In the genomic region with DNA sequence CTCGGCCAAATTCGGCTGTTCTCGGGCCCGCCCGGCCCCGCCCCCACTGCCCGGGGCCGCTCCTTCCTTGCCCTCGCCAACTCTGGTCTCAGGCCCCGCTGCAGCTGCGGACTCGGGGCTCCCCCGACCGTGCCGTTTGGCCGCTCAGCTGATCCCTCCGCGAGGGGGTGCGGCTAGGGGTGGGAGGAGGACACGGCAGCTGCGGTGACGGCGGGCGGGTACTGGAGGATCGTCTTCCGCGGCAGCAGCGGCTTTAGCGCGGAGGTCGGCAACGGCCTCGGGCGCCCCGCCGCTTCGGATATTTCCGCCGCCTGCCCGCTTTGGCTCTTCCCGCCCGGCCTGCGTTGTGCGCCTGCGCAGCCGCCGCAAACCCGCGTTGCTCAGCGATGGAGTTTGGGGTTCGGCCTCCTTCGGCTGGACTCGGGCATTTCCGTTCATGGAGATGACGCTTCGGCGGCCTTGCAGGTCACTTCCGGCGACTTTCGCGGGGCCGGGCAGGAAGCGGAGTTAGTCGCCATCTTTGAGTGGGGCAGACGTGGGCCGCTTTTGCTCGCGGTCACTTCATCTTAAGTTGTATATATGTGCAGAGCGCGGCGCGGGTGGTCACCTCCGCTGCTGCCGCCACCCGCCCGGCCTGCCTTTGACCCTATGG, we compare ENCODE assay signal across 1 cellular context.
TF ChIP-seq lines count a peak whose summit lies in the region.

No MANE protein-coding gene starts in this region.

TF ChIP-seq in H1, 55 proteins besides CTCF, POLR2A, EP300 and RAD21:
- no peak; a peak in 1 of 4 replicates for TF ChIP-seq SIN3A (conservative IDR thresholded peaks at IDR 0.05 in 1 of 2, IDR thresholded peaks at IDR 0.05 in 1 of 2; ENCODE audit: low read depth in 1 of 2, low read length in 2 of 2)
- TF ChIP-seq CHD2 (IDR thresholded peaks at IDR 0.05; ENCODE audit: low read length): no peak
- no peak for TF ChIP-seq BCL11A (IDR thresholded peaks at IDR 0.05; ENCODE audit: low read depth in 2 of 2, low read length in 2 of 2)
- peak; percentile 92 for TF ChIP-seq CREB1 (IDR thresholded peaks at IDR 0.05)
- no peak for TF ChIP-seq SIX5 (IDR thresholded peaks at IDR 0.05; ENCODE audit: low read depth, low read length)
- TF ChIP-seq NRF1 (IDR thresholded peaks at IDR 0.05; ENCODE audit: low read depth, low read length): peak; percentile 85
- peak; percentile 84; the same call in 1 of the 2 replicates for TF ChIP-seq GABPA (IDR thresholded peaks at IDR 0.05; ENCODE audit: borderline replicate concordance, insufficient read depth, low read length)
- TF ChIP-seq JUND (IDR thresholded peaks at IDR 0.05; ENCODE audit: low read length): no peak
- no peak for TF ChIP-seq TEAD4 (IDR thresholded peaks at IDR 0.05; ENCODE audit: low read depth, low read length)
- TF ChIP-seq PHF8 (conservative IDR thresholded peaks at IDR 0.05; ENCODE audit: low read depth, low read length): peak; percentile 83
- TF ChIP-seq, protein P1, sequence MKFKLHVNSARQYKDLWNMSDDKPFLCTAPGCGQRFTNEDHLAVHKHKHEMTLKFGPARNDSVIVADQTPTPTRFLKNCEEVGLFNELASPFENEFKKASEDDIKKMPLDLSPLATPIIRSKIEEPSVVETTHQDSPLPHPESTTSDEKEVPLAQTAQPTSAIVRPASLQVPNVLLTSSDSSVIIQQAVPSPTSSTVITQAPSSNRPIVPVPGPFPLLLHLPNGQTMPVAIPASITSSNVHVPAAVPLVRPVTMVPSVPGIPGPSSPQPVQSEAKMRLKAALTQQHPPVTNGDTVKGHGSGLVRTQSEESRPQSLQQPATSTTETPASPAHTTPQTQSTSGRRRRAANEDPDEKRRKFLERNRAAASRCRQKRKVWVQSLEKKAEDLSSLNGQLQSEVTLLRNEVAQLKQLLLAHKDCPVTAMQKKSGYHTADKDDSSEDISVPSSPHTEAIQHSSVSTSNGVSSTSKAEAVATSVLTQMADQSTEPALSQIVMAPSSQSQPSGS (IDR thresholded peaks at IDR 0.05; ENCODE audit: low read length): 0 out of 2 replicates have a peak, but pooled peaks have one; percentile 14
- no peak for TF ChIP-seq CBX5 (IDR thresholded peaks at IDR 0.05; ENCODE audit: low read depth, low read length)
- TF ChIP-seq RXRA (IDR thresholded peaks at IDR 0.05; ENCODE audit: insufficient read depth, low read depth, low read length): no peak
- TF ChIP-seq POLR2AphosphoS5 (IDR thresholded peaks at IDR 0.05; ENCODE audit: low read depth, low read length): peak; percentile 65
- TF ChIP-seq SP1 (IDR thresholded peaks at IDR 0.05; ENCODE audit: low read depth, low read length): no peak
- peak; percentile 79 for TF ChIP-seq E2F6 (IDR thresholded peaks at IDR 0.05)
- TF ChIP-seq CHD1 (IDR thresholded peaks at IDR 0.05; ENCODE audit: low read depth, low read length): no peak
- peak; percentile 99 for TF ChIP-seq YY1 (IDR thresholded peaks at IDR 0.05; ENCODE audit: low read depth, low read length)
- peak; percentile 25 for TF ChIP-seq KDM4A (IDR thresholded peaks at IDR 0.05; ENCODE audit: low read depth, low read length, severe bottlenecking)
- TF ChIP-seq SP2 (IDR thresholded peaks at IDR 0.05; ENCODE audit: low read length): no peak
- peak; percentile 49; the same call in 1 of the 2 replicates for TF ChIP-seq SP4 (IDR thresholded peaks at IDR 0.05; ENCODE audit: low read length)
- no peak for TF ChIP-seq NANOG (IDR thresholded peaks at IDR 0.05; ENCODE audit: insufficient read depth, low read depth, low read length, poor library complexity, severe bottlenecking)
- TF ChIP-seq SAP30 (IDR thresholded peaks at IDR 0.05; ENCODE audit: insufficient read depth, insufficient replicate concordance, low read length): no peak
